In the genomic region with DNA sequence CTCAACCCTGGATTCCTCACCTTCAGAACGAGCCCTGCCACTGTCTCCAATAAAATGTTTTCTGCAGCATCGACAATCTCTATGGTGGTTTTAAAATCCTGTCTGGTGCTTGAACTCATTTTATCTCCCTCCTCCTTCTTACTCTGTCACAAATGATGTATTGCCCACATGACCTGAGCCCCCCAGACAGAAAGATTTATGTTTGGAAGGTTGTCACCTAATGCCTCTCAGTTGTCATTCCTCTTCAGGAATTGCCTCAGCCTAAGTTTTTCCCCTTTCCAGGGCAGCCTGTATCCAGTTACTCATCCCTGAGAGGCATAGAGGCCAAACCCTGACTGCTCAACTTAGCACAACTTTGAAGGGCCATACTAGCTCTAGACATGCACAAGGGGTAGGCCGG, we compare ENCODE assay signal across 37 cellular contexts. TPM values are rescaled to one million over a fixed set of nuclear protein-coding genes. Genes with fewer than 3 reads are reported as not detected.
"Had no signal": no experiment of that assay in that cellular context is flagged by ENCODE, and none has a peak within 500 bp of the region (broad histone marks: within the 10 kb centered on the region; RNA-seq: fewer than 3 reads in every experiment).

No MANE protein-coding gene starts in this region.

- H3K27me3 ChIP-seq: brain microvascular endothelial cell had no signal

- FAIRE-seq: astrocyte, TTC549 had no signal

- DNase-seq: activated B cell treated with CpG ODN at 0.5 μM for 24 hours; activated CD4-positive, alpha-beta memory T cell treated with anti-CD3 and anti-CD28 coated beads for 36 hours; activated CD4-positive, alpha-beta T cell treated with anti-CD3 and anti-CD28 coated beads for 4 hours; activated CD4-positive, alpha-beta T cell treated with anti-CD3 and anti-CD28 coated beads, Interleukin-2, amount 10 ng/mL, durations not matched to agents 24 days and 14 days; activated CD4-positive, alpha-beta T cell treated with anti-CD3 and anti-CD28 coated beads, Interleukin-2, amount 50 U/mL, for 1 hour; activated CD4-positive, alpha-beta T cell treated with anti-CD3 and anti-CD28 coated beads, Interleukin-2, amount 50 U/mL, for 4 hours; activated CD4-positive, CD25-positive, alpha-beta regulatory T cell treated with anti-CD3 and anti-CD28 coated beads, Interleukin-2, amount 50 U/mL, for 72 hours; activated CD8-positive, alpha-beta memory T cell treated with anti-CD3 and anti-CD28 coated beads, Interleukin-2, amount 50 U/mL, for 4 hours; activated CD8-positive, alpha-beta T cell treated with anti-CD3 and anti-CD28 coated beads for 36 hours; activated effector memory CD4-positive, alpha-beta T cell treated with anti-CD3 and anti-CD28 coated beads, Interleukin-2, amount 50 U/mL, for 16 hours; activated gamma-delta T cell treated with Interleukin-2 at 50 U/mL for 16 hours; activated naive CD4-positive, alpha-beta T cell; activated naive CD4-positive, alpha-beta T cell treated with anti-CD3 and anti-CD28 coated beads for 36 hours; activated naive CD4-positive, alpha-beta T cell treated with anti-CD3 and anti-CD28 coated beads, Interleukin-2, amount 50 U/mL, for 16 hours; activated naive CD8-positive, alpha-beta T cell treated with anti-CD3 and anti-CD28 coated beads for 36 hours; activated T-cell treated with anti-CD3 and anti-CD28 coated beads for 4 hours; activated T-cell treated with anti-CD3 and anti-CD28 coated beads, Interleukin-2, amount 50 U/mL, for 1 hour; activated T-cell treated with anti-CD3 and anti-CD28 coated beads, Interleukin-2, amount 50 U/mL, for 4 hours; activated T-cell treated with anti-CD3 and anti-CD28 coated beads, Interleukin-2, amount 50 U/mL, for 72 hours; adrenal gland; amniotic stem cell; aorta; body of pancreas; brain microvascular endothelial cell; central memory CD4-positive, alpha-beta T cell; T-helper 1 cell; T-helper 2 cell; T-helper 9 cell had no signal

- H3K4me1 ChIP-seq: adrenal gland, breast epithelium had no signal

- ATAC-seq: activated CD8-positive, alpha-beta T cell treated with anti-CD3 and anti-CD28 coated beads for 36 hours; activated naive CD4-positive, alpha-beta T cell treated with anti-CD3 and anti-CD28 coated beads, Interleukin-2, amount 50 U/mL, for 72 hours; activated T-cell treated with anti-CD3 and anti-CD28 coated beads, Interleukin-2, amount 50 U/mL, for 4 hours; activated T-cell treated with anti-CD3 and anti-CD28 coated beads, Interleukin-2, amount 50 U/mL, for 72 hours; activated T-helper 17 cell treated with anti-CD3 and anti-CD28 coated beads, Interleukin-2, amount 50 U/mL, for 72 hours; body of pancreas had no signal

- H3K4me3 ChIP-seq: adrenal gland, body of pancreas, breast epithelium had no signal

- H3K27ac ChIP-seq: adrenal gland, body of pancreas, brain microvascular endothelial cell, breast epithelium, VCaP had no signal

- H3K9me3 ChIP-seq: adrenal gland, body of pancreas, breast epithelium had no signal

- H3K36me3 ChIP-seq: adrenal gland, brain microvascular endothelial cell, breast epithelium had no signal

RNA-seq across cellular contexts. Expression of gene GPX5, which starts 9.2 kb away (rescaled TPM):
- total RNA-seq: activated B cell treated with CpG ODN at 0.5 μM for 24 hours; activated CD4-positive, alpha-beta memory T cell treated with anti-CD3 and anti-CD28 coated beads for 36 hours; activated CD4-positive, alpha-beta T cell treated with anti-CD3 and anti-CD28 coated beads, Interleukin-2, amount 10 ng/mL, durations not matched to agents 24 days and 14 days; activated CD8-positive, alpha-beta memory T cell treated with anti-CD3 and anti-CD28 coated beads for 36 hours; activated CD8-positive, alpha-beta T cell treated with anti-CD3 and anti-CD28 coated beads for 36 hours; activated naive CD4-positive, alpha-beta T cell treated with anti-CD3 and anti-CD28 coated beads for 36 hours; activated naive CD4-positive, alpha-beta T cell treated with anti-CD3 and anti-CD28 coated beads, Interleukin-2, amount 50 U/mL, for 72 hours; activated naive CD8-positive, alpha-beta T cell treated with anti-CD3 and anti-CD28 coated beads for 36 hours; activated T-cell treated with anti-CD3 and anti-CD28 coated beads, Interleukin-2, amount 50 U/mL, for 4 hours; activated T-cell treated with anti-CD3 and anti-CD28 coated beads, Interleukin-2, amount 50 U/mL, for 72 hours; activated T-helper 1 cell treated with anti-CD3 and anti-CD28 coated beads, Interleukin-12 subunit alpha, Interleukin-12 subunit beta, Interleukin-2, Interleukin-4 antibody, amounts not matched to agents 30 ng/mL and 10 ng/mL and 1 ng/mL, durations not matched to agents 14 hours and 24 hours and 36 hours; activated T-helper 17 cell treated with anti-CD3 and anti-CD28 coated beads, Interleukin-2, amount 50 U/mL, for 72 hours; adrenal gland; aorta; body of pancreas; breast epithelium; cardiac septum had no signal
- polyA plus RNA-seq: adrenal gland, aorta had no signal

RNA-seq across cellular contexts. Expression of gene GPX6, which starts 19.3 kb away (rescaled TPM):
- total RNA-seq: activated B cell treated with CpG ODN at 0.5 μM for 24 hours; activated CD4-positive, alpha-beta memory T cell treated with anti-CD3 and anti-CD28 coated beads for 36 hours; activated CD4-positive, alpha-beta T cell treated with anti-CD3 and anti-CD28 coated beads, Interleukin-2, amount 10 ng/mL, durations not matched to agents 24 days and 14 days; activated CD8-positive, alpha-beta memory T cell treated with anti-CD3 and anti-CD28 coated beads for 36 hours; activated CD8-positive, alpha-beta T cell treated with anti-CD3 and anti-CD28 coated beads for 36 hours; activated naive CD4-positive, alpha-beta T cell treated with anti-CD3 and anti-CD28 coated beads for 36 hours; activated naive CD4-positive, alpha-beta T cell treated with anti-CD3 and anti-CD28 coated beads, Interleukin-2, amount 50 U/mL, for 72 hours; activated naive CD8-positive, alpha-beta T cell treated with anti-CD3 and anti-CD28 coated beads for 36 hours; activated T-cell treated with anti-CD3 and anti-CD28 coated beads, Interleukin-2, amount 50 U/mL, for 4 hours; activated T-cell treated with anti-CD3 and anti-CD28 coated beads, Interleukin-2, amount 50 U/mL, for 72 hours; activated T-helper 1 cell treated with anti-CD3 and anti-CD28 coated beads, Interleukin-12 subunit alpha, Interleukin-12 subunit beta, Interleukin-2, Interleukin-4 antibody, amounts not matched to agents 30 ng/mL and 10 ng/mL and 1 ng/mL, durations not matched to agents 14 hours and 24 hours and 36 hours; activated T-helper 17 cell treated with anti-CD3 and anti-CD28 coated beads, Interleukin-2, amount 50 U/mL, for 72 hours; adrenal gland; aorta; astrocyte; body of pancreas; breast epithelium; cardiac septum had no signal
- polyA plus RNA-seq: adrenal gland, aorta had no signal
